8 cellular contexts compared by ENCODE assay signal in the genomic region with DNA sequence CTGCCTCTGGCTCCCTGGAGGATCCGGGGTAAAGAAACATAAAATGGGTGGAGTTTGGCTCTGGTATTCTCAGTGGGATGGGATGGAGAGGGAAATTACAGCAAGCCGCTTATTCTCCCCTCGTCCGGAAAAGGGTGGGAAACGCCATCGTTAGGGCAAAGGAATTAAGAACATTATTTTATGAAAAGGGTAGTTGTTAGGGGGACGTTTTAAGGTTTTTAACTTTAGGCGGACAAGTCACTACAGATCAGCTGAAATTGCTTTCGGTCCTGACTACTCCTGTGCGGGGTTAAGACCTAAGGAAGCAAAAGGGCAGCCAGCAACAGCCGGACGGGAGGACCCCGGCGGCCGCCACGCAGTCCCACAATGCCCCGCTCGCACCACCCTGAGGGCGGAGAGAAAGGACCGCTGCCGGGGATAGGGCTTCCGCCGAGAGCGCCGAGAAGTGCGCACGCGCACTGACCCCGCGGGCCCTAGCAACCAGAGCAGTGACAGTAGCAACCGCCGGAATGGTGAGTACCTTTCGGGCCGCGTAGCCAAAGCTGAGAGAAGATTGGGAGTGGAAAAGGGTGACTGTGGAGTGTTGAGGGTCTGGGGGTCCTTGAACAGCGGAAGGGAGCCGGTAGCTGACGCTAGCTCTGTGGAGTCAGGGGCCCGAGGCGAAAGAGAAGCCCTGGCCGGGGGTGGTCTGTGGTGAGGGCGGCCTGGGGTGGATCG. TPM values are rescaled to one million over a fixed set of nuclear protein-coding genes. Genes with fewer than 3 reads are reported as not detected.
A peak's percentile ranks its signal among the peaks of the same experiment; 100 is the strongest.
DNase-seq lines count a peak whose midpoint lies in the region; ATAC-seq, FAIRE-seq and TF ChIP-seq lines count a peak whose summit lies in the region.

A gene with protein sequence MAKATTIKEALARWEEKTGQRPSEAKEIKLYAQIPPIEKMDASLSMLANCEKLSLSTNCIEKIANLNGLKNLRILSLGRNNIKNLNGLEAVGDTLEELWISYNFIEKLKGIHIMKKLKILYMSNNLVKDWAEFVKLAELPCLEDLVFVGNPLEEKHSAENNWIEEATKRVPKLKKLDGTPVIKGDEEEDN (plus strand): TSS at position 456 of the 717 bp plus-strand sequence. CDS start 54 bp downstream, at position 510.

- H3K4me3 ChIP-seq in right atrium auricular region (peak within 1 kb of the TSS; percentile 65 to 73), psoas muscle (peak within 1 kb of the TSS; percentile 80)

- intact Hi-C loops in psoas muscle (cut with DNase I): loop anchor here in 1 of 2 donors (5.0 kb wide), 1 partner anchor 68 kb away; a partner anchor contains a TSS

- TF ChIP-seq CTCF in right atrium auricular region (IDR thresholded peaks at IDR 0.05) (no peak), psoas muscle (IDR thresholded peaks at IDR 0.05) (no peak)

- DNase-seq in NCI-H1694 treated with DMSO at 0.1 percent for 48 hours (lab: John Stamatoyannopoulos, UW): peak; percentile 98
- peak; percentile 85 to 87 (median 85) for DNase-seq in T-helper 17 cell
- DNase-seq in anterior cingulate cortex (lab: John Stamatoyannopoulos, UW): peak; percentile 45 to 94 (median 88)
- peak; percentile 92 for DNase-seq in right atrium auricular region (ENCODE audit: low spot score)
- peak; percentile 94 to 97 for DNase-seq in psoas muscle
- DNase-seq in urothelium cell line (ENCODE audit: low spot score): peak; percentile 100

- H3K27ac Mint-ChIP-seq in T-helper 17 cell: peak within 1 kb of the TSS; percentile 99

- peak within 1 kb of the TSS; percentile 82 to 88 for H3K27ac ChIP-seq in right atrium auricular region
- H3K27ac ChIP-seq in psoas muscle: peak within 1 kb of the TSS; percentile 86

- H3K36me3 ChIP-seq in right atrium auricular region: no peaks in the 10 kb centered on the region
- no peaks in the 10 kb centered on the region for H3K36me3 ChIP-seq in psoas muscle (ENCODE audit: insufficient read depth in 1 of 2, low read depth in 1 of 2)

- peaks cover 14% of the 10 kb centered on the region for H3K4me1 Mint-ChIP-seq in T-helper 17 cell

- H3K4me3 Mint-ChIP-seq in T-helper 17 cell: peak within 1 kb of the TSS; percentile 100

- H3K27me3 Mint-ChIP-seq in T-helper 17 cell: no peaks in the 10 kb centered on the region

- H3K27me3 ChIP-seq in right atrium auricular region (no peaks in the 10 kb centered on the region), psoas muscle (ENCODE audit: insufficient read depth in 3 of 3, low read length in 2 of 3) (no peaks in the 10 kb centered on the region)

- peak; percentile 99 for FAIRE-seq in urothelium cell line (lab: Jason Lieb, UNC)

- H3K36me3 Mint-ChIP-seq in T-helper 17 cell (ENCODE audit: low read depth): peaks cover 2% of the 10 kb centered on the region

- WGBS in psoas muscle, 3 donors: 0 to 1% (median 0%) methylated on average over 36 to 43 of the region's 43 CpGs

- H3K4me1 ChIP-seq in right atrium auricular region (peaks cover 0 to 7% of the 10 kb centered on the region in 2 donors), psoas muscle (peaks cover 11% of the 10 kb centered on the region)

- peak; percentile 98 for ATAC-seq in GM18498 (IDR thresholded peaks at IDR 0.05; ENCODE audit: unreplicated experiment)
- ATAC-seq in HG02938 (IDR thresholded peaks at IDR 0.05; ENCODE audit: unreplicated experiment): peak; percentile 91
- peak; percentile 100 for ATAC-seq in T-helper 17 cell
- peak; percentile 99 to 100 (median 100) for ATAC-seq in psoas muscle

- H3K9me3 ChIP-seq in T-helper 17 cell (ENCODE audit: control insufficient read depth, low read length, poor library complexity, severe bottlenecking) (no peaks in the 10 kb centered on the region), right atrium auricular region (no peaks in the 10 kb centered on the region), psoas muscle (no peaks in the 10 kb centered on the region)

RNA-seq across cellular contexts. Expression of the gene that starts here (rescaled TPM):
- total RNA-seq in T-helper 17 cell: 1 to 10 TPM; 5.4 to 6.1 TPM
- 1 to 10 TPM; 5.7 to 7.8 TPM for total RNA-seq in right atrium auricular region
- 1 to 10 TPM; 4.3 to 8.4 (median 6.3) TPM for total RNA-seq in psoas muscle
- 10 to 100 TPM in 1 of 3 donors, 1 to 10 TPM in 2; 6.0 to 20.0 (median 7.1) TPM for polyA plus RNA-seq in psoas muscle

Comparison
In these comparisons a context has a peak if more than half of its experiments do, and no peak if none do; other contexts are left out.
1. Peak in every context shown above with its lines: DNase-seq, ATAC-seq, H3K4me3 ChIP-seq and H3K27ac ChIP-seq.